ENCODE assay signal across 15 cellular contexts in genomic region chr2:8378016-8378810, GRCh38.
A peak's percentile ranks its signal among the peaks of the same experiment; 100 is the strongest.
DNase-seq lines count a peak whose midpoint lies in the region; ATAC-seq and TF ChIP-seq lines count a peak whose summit lies in the region.
"Had no signal": no experiment of that assay in that cellular context is flagged by ENCODE, and none has a peak within 500 bp of the region (broad histone marks: within the 10 kb centered on the region; RNA-seq: fewer than 3 reads in every experiment).

No MANE protein-coding gene starts in this region.

- no peak overlapping the region for H3K4me3 ChIP-seq in GM12865 (ENCODE audit: low read depth, low read length)
- H3K4me3 ChIP-seq: cardiac muscle cell, SJSA1, upper lobe of left lung had no signal

- peak; percentile 70 for ATAC-seq in GM19023 (IDR thresholded peaks at IDR 0.05; ENCODE audit: unreplicated experiment)
- peak; percentile 84 for ATAC-seq in HG02759 (IDR thresholded peaks at IDR 0.05; ENCODE audit: unreplicated experiment)
- no peak for ATAC-seq in HG03521 (IDR thresholded peaks at IDR 0.05; ENCODE audit: unreplicated experiment)

- TF ChIP-seq CTCF in GM12865 (IDR thresholded peaks at IDR 0.05; ENCODE audit: insufficient read depth, low read depth, low read length, missing control alignments): no peak

- DNase-seq in GM12865 (ENCODE audit: low read depth) (peak; percentile 75), NCI-H526 treated with DMSO at 0.1 percent for 48 hours (lab: John Stamatoyannopoulos, UW) (peak; percentile 15), NCI-H2081 treated with DMSO at 0.1 percent for 48 hours (lab: John Stamatoyannopoulos, UW) (no peak), AG08396 (ENCODE audit: low spot score) (no peak), NCI-H1105 treated with DMSO at 0.1 percent for 48 hours (lab: John Stamatoyannopoulos, UW) (no peak)
- DNase-seq: DMS 273 treated with DMSO at 0.1 percent for 48 hours, IMR-90, kidney glomerular epithelial cell, NCI-H226, upper lobe of left lung had no signal

Comparison
In these comparisons a context has a peak if more than half of its experiments do, and no peak if none do; other contexts are left out.
1. DNase-seq: peak in GM12865 (single experiment) and NCI-H526 treated with DMSO at 0.1 percent for 48 hours (single experiment); none in NCI-H2081 treated with DMSO at 0.1 percent for 48 hours (single experiment), AG08396 (single experiment) and NCI-H1105 treated with DMSO at 0.1 percent for 48 hours (single experiment).